8 cellular contexts compared by ENCODE assay signal in the genomic region with DNA sequence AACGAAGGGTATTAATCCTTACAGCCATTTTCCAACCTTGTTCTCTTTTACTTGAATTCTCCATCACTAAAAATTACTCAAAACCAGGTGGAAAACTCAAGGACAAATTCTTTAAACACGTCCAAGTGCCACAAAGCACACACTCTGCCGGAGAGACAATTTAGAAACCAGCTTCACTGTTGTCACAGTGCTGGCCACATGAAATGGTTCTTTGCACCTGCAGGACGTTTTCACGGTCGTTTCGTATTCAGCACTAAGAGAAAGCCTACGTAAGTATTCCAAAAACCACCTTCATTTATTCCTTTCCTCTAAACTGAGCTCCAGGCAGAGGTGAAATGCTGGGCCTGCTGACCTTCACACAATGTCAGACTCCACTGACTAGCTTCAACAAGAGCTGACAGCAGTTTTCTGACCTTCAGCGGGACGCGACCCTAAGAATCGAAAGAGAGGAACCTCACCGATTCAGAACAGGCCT. TPM values are rescaled to one million over a fixed set of nuclear protein-coding genes. Genes with fewer than 3 reads are reported as not detected.
A peak's percentile ranks its signal among the peaks of the same experiment; 100 is the strongest.
DNase-seq lines count a peak whose midpoint lies in the region; ATAC-seq, FAIRE-seq and TF ChIP-seq lines count a peak whose summit lies in the region.

No MANE protein-coding gene starts in this region.

- ATAC-seq in A549 (no peak), GM19324 (IDR thresholded peaks at IDR 0.05; ENCODE audit: low FRiP score, unreplicated experiment) (peak; percentile 26), HG03342 (IDR thresholded peaks at IDR 0.05; ENCODE audit: unreplicated experiment) (peak; percentile 25), left ventricle myocardium superior (peak; percentile 47)
- ATAC-seq in activated T-cell treated with anti-CD3 and anti-CD28 coated beads, Interleukin-2, amount 50 U/mL, for 72 hours (replicated peaks in 1 of 2) = peak in 1 of 2 donors; percentile 9

- POLR2A ChIA-PET in A549 (lab: Yijun Ruan, JAX) = interaction anchor here (0.7 kb wide), 1 partner anchor 561 kb away, joined by 4 read pairs; no protein-coding TSS in a partner anchor

- TF ChIP-seq CTCF in A549 (IDR thresholded peaks at IDR 0.05) (no peak), D721Med (IDR thresholded peaks at IDR 0.05; ENCODE audit: insufficient read depth, missing control alignments) (no peak)

- peak overlapping the region; percentile 99 for H3K27ac Mint-ChIP-seq in activated T-cell treated with anti-CD3 and anti-CD28 coated beads, Interleukin-2, amount 50 U/mL, for 72 hours

- 2% methylated on average over 13 of the region's 13 CpGs for WGBS in A549 (ENCODE audit: missing lambda C conversion rate)

- H3K4me3 ChIP-seq in A549 (peak overlapping the region; percentile 98), skeletal muscle satellite cell (ENCODE audit: low read length) (peak overlapping the region; percentile 97)

- peak overlapping the region; percentile 94 to 99 for H3K4me3 Mint-ChIP-seq in activated T-cell treated with anti-CD3 and anti-CD28 coated beads, Interleukin-2, amount 50 U/mL, for 72 hours

- no peak for TF ChIP-seq POLR2A in A549 (IDR thresholded peaks at IDR 0.05; ENCODE audit: low read length)

- TF ChIP-seq EP300 in A549 (IDR thresholded peaks at IDR 0.05) = no peak

- no peaks in the 10 kb centered on the region for H3K27me3 Mint-ChIP-seq in activated T-cell treated with anti-CD3 and anti-CD28 coated beads, Interleukin-2, amount 50 U/mL, for 72 hours (ENCODE audit: low read depth)

- FAIRE-seq in A549 (lab: Jason Lieb, UNC) = no peak
- FAIRE-seq in D721Med (lab: Jason Lieb, UNC) = no peak

- CTCF ChIA-PET in A549 (lab: Yijun Ruan, JAX) = no interaction called here

- peaks cover 6 to 18% of the 10 kb centered on the region in 2 donors for H3K36me3 Mint-ChIP-seq in activated T-cell treated with anti-CD3 and anti-CD28 coated beads, Interleukin-2, amount 50 U/mL, for 72 hours (ENCODE audit: insufficient read depth in 2 of 2)

- peak overlapping the region; percentile 94 for H3K9ac ChIP-seq in skeletal muscle satellite cell (ENCODE audit: low read depth, low read length)

- intact Hi-C loops in left ventricle myocardium superior (cut with micrococcal nuclease) = no loop called here

- peak overlapping the region; percentile 88 for H3K4me2 ChIP-seq in A549
- H3K4me2 ChIP-seq in skeletal muscle satellite cell (ENCODE audit: low read length) = peak overlapping the region; percentile 87

- no peaks in the 10 kb centered on the region for H3K27me3 ChIP-seq in skeletal muscle satellite cell (ENCODE audit: control insufficient read depth, insufficient read depth, low read length)

- H3K9me3 ChIP-seq in A549 = no peaks in the 10 kb centered on the region
- H3K9me3 ChIP-seq in skeletal muscle satellite cell (replicated peaks; ENCODE audit: low read length) = no peaks in the 10 kb centered on the region

- peak overlapping the region; percentile 97 to 99 for H3K27ac ChIP-seq in A549

- peaks cover 14% of the 10 kb centered on the region for H3K36me3 ChIP-seq in skeletal muscle satellite cell (ENCODE audit: insufficient read depth, low read length)

- peaks cover 40% of the 10 kb centered on the region for H3K4me1 Mint-ChIP-seq in activated T-cell treated with anti-CD3 and anti-CD28 coated beads, Interleukin-2, amount 50 U/mL, for 72 hours (ENCODE audit: low read depth)

- DNase-seq in A549 (ENCODE audit: low read depth in 1 of 2, low spot score in 1 of 2) = no peak
- no peak for DNase-seq in activated T-cell treated with anti-CD3 and anti-CD28 coated beads, Interleukin-2, amount 50 U/mL, for 72 hours
- no peak for DNase-seq in left ventricle myocardium superior
- no peak for DNase-seq in NCI-H510A (lab: John Stamatoyannopoulos, UW)
- DNase-seq in D721Med (ENCODE audit: insufficient read length, low spot score) = no peak

- no peak for TF ChIP-seq RAD21 in A549 (conservative IDR thresholded peaks at IDR 0.05 in 1 of 2, IDR thresholded peaks at IDR 0.05 in 1 of 2)

- no peaks in the 10 kb centered on the region for H3K9me3 Mint-ChIP-seq in activated T-cell treated with anti-CD3 and anti-CD28 coated beads, Interleukin-2, amount 50 U/mL, for 72 hours

- H3K4me1 ChIP-seq in A549 = peaks cover 7% of the 10 kb centered on the region; the same call in 1 of the 3 replicates
- H3K4me1 ChIP-seq in skeletal muscle satellite cell (ENCODE audit: control insufficient read depth, insufficient read depth, low read length) = peaks cover 9% of the 10 kb centered on the region

TF ChIP-seq in A549, 52 proteins besides CTCF, POLR2A, EP300 and RAD21:
- TF ChIP-seq KDM5A (IDR thresholded peaks at IDR 0.05) (no peak), FOSB (CRISPR knock-in tag; IDR thresholded peaks at IDR 0.05) (no peak), EHMT2 (IDR thresholded peaks at IDR 0.05; ENCODE audit: low read depth) (no peak), CHD2 (IDR thresholded peaks at IDR 0.05; ENCODE audit: low read length, partially characterized antibody) (no peak), CHD4 (IDR thresholded peaks at IDR 0.05; ENCODE audit: borderline replicate concordance) (no peak), HOXB13 (CRISPR knock-in tag; IDR thresholded peaks at IDR 0.05; ENCODE audit: low read depth) (no peak), GATA3 (IDR thresholded peaks at IDR 0.05; ENCODE audit: borderline replicate concordance) (no peak), CBX2 (IDR thresholded peaks at IDR 0.05; ENCODE audit: borderline replicate concordance, low read depth) (no peak), SREBF2 (IDR thresholded peaks at IDR 0.05) (no peak), ZSCAN20 (CRISPR knock-in tag; IDR thresholded peaks at IDR 0.05) (no peak)
- TF ChIP-seq, protein P1, sequence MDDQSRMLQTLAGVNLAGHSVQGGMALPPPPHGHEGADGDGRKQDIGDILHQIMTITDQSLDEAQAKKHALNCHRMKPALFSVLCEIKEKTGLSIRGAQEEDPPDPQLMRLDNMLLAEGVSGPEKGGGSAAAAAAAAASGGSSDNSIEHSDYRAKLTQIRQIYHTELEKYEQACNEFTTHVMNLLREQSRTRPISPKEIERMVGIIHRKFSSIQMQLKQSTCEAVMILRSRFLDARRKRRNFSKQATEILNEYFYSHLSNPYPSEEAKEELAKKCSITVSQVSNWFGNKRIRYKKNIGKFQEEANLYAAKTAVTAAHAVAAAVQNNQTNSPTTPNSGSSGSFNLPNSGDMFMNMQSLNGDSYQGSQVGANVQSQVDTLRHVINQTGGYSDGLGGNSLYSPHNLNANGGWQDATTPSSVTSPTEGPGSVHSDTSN (IDR thresholded peaks at IDR 0.05) = no peak
- TF ChIP-seq, protein P2, sequence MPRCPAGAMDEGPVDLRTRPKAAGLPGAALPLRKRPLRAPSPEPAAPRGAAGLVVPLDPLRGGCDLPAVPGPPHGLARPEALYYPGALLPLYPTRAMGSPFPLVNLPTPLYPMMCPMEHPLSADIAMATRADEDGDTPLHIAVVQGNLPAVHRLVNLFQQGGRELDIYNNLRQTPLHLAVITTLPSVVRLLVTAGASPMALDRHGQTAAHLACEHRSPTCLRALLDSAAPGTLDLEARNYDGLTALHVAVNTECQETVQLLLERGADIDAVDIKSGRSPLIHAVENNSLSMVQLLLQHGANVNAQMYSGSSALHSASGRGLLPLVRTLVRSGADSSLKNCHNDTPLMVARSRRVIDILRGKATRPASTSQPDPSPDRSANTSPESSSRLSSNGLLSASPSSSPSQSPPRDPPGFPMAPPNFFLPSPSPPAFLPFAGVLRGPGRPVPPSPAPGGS (IDR thresholded peaks at IDR 0.05) = no peak

RNA-seq across cellular contexts. Expression of a gene that starts 0.7 kb away (rescaled TPM):
- 492 and 543 TPM in 2 replicates for polyA plus RNA-seq in A549 (2011; rRNA removed)
- polyA plus RNA-seq in A549 (2012; cell fraction: cytosol; rRNA removed) = 381 and 388 TPM in 2 replicates
- 294 and 432 TPM in 2 replicates for polyA plus RNA-seq in A549 (2012; cell fraction: nucleus; rRNA removed)
- polyA plus RNA-seq in A549 (2017; fragmentation: RNase III; extraction: RNeasy Plus Mini Kit Qiagen cat#74134 plus additional on column Dnase treatment) = 411 to 422 TPM (median 413 TPM) in 3 replicates
- polyA minus RNA-seq in A549 (2011; rRNA and poly(A)+ RNA removed) = 392 and 431 TPM in 2 replicates
- total RNA-seq in activated T-cell treated with anti-CD3 and anti-CD28 coated beads, Interleukin-2, amount 50 U/mL, for 72 hours = 100 to 1,000 TPM; 378 to 401 TPM
- total RNA-seq in left ventricle myocardium superior = 1,799 TPM
- total RNA-seq in skeletal muscle satellite cell (2012; rRNA removed) = 844 TPM in 2 replicates

RNA-seq across cellular contexts. Expression of a gene that starts 6.8 kb away (rescaled TPM):
- 52.6 and 58.6 TPM in 2 replicates for polyA plus RNA-seq in A549 (2011; rRNA removed)
- 38.7 and 47.6 TPM in 2 replicates for polyA plus RNA-seq in A549 (2012; cell fraction: cytosol; rRNA removed)
- 7.8 and 10.8 TPM in 2 replicates for polyA plus RNA-seq in A549 (2012; cell fraction: nucleus; rRNA removed)
- polyA plus RNA-seq in A549 (2017; fragmentation: RNase III; extraction: RNeasy Plus Mini Kit Qiagen cat#74134 plus additional on column Dnase treatment) = 55.5 to 59.7 TPM (median 55.8 TPM) in 3 replicates
- 9.3 and 9.5 TPM in 2 replicates for polyA minus RNA-seq in A549 (2011; rRNA and poly(A)+ RNA removed)
- total RNA-seq in activated T-cell treated with anti-CD3 and anti-CD28 coated beads, Interleukin-2, amount 50 U/mL, for 72 hours = 10 to 100 TPM; 42.0 to 43.4 TPM
- 7.0 TPM for total RNA-seq in left ventricle myocardium superior
- 41.7 and 44.1 TPM in 2 replicates for total RNA-seq in skeletal muscle satellite cell (2012; rRNA removed)

RNA-seq across cellular contexts. Expression of a gene that starts 25.4 kb away (rescaled TPM):
- 0.15 and 0.19 TPM in 2 replicates for polyA plus RNA-seq in A549 (2011; rRNA removed)
- 0.04 and 0.09 TPM in 2 replicates for polyA plus RNA-seq in A549 (2012; cell fraction: cytosol; rRNA removed)
- polyA plus RNA-seq in A549 (2012; cell fraction: nucleus; rRNA removed) = 0.05 and 0.17 TPM in 2 replicates
- 0.10 to 0.22 TPM (median 0.20 TPM) in 3 replicates for polyA plus RNA-seq in A549 (2017; fragmentation: RNase III; extraction: RNeasy Plus Mini Kit Qiagen cat#74134 plus additional on column Dnase treatment)
- not detected in 2 replicates for polyA minus RNA-seq in A549 (2011; rRNA and poly(A)+ RNA removed)
- total RNA-seq in activated T-cell treated with anti-CD3 and anti-CD28 coated beads, Interleukin-2, amount 50 U/mL, for 72 hours = 10 to 100 TPM; 26.6 to 30.1 TPM
- 2.7 TPM for total RNA-seq in left ventricle myocardium superior
- 4.8 and 9.1 TPM in 2 replicates for total RNA-seq in skeletal muscle satellite cell (2012; rRNA removed)

Comparison
In these comparisons a context has a peak if more than half of its experiments do, and no peak if none do; other contexts are left out.
1. ATAC-seq: peak in GM19324 (single experiment), HG03342 (single experiment) and left ventricle myocardium superior (single experiment); none in A549 (0 of 2).